In genomic region chr20:30376767-30377658, GRCh38 we compare ENCODE assay signal across 8 cellular contexts.
DNase-seq lines count a peak whose midpoint lies in the region; ATAC-seq, FAIRE-seq and TF ChIP-seq lines count a peak whose summit lies in the region.

No MANE protein-coding gene starts in this region.

- H3K4ac ChIP-seq in H1 (replicated peaks; ENCODE audit: insufficient read length, low read depth, low read length) (no peak overlapping the region), mesenchymal stem cell (ENCODE audit: low read depth in 1 of 2, low read length in 2 of 2) (peak overlapping the region in 1 of 2 experiments; percentile 37)

- H2BK120ac ChIP-seq in H1 (replicated peaks; ENCODE audit: low read depth, low read length) (no peak overlapping the region), mesenchymal stem cell (ENCODE audit: low read depth, low read length) (no peak overlapping the region)

- H3K14ac ChIP-seq in H1 (ENCODE audit: insufficient read length), result no peak overlapping the region
- H3K14ac ChIP-seq in mesenchymal stem cell (ENCODE audit: low read length in 2 of 2), result no peak overlapping the region

- H4K91ac ChIP-seq in H1 (replicated peaks; ENCODE audit: insufficient read length, low read length) (no peak overlapping the region), mesenchymal stem cell (ENCODE audit: low read length) (peak overlapping the region; percentile 56)

- H2BK5ac ChIP-seq in H1 (ENCODE audit: low read depth, low read length), result no peak overlapping the region
- H2BK5ac ChIP-seq in mesenchymal stem cell (ENCODE audit: low read depth, low read length, poor library complexity, severe bottlenecking), result no peak overlapping the region

- 86% methylated on average over 35 of the region's 70 CpGs; no CpG with 5 or more reads in 1 of the 2 experiments for WGBS in H1 (ENCODE audit: extremely low coverage in 1 of 2, insufficient coverage in 1 of 2, insufficient read length in 1 of 2, insufficient replicate concordance in 2 of 2, low coverage in 1 of 2, low lambda C conversion rate in 2 of 2, missing lambda C conversion rate in 1 of 2), 2 experiments
- 59% methylated on average over 58 of the region's 70 CpGs for WGBS in mesenchymal stem cell

- CTCF ChIA-PET in H1 (lab: Charles Lee; ENCODE audit: partially characterized antibody), result no interaction called here

- no peak overlapping the region for H3K18ac ChIP-seq in H1 (ENCODE audit: extremely low read depth, low read length)
- H3K18ac ChIP-seq in mesenchymal stem cell (ENCODE audit: low read depth in 1 of 2, low read length in 2 of 2), result peak overlapping the region in 1 of 2 experiments; percentile 29

- POLR2A ChIA-PET in H1 (lab: Charles Lee; ENCODE audit: partially characterized antibody), result no interaction called here

- no peaks in the 10 kb centered on the region for H3K79me1 ChIP-seq in H1 (ENCODE audit: low read depth, low read length)
- H3K79me1 ChIP-seq in mesenchymal stem cell (replicated peaks; ENCODE audit: low read length, poor library complexity, severe bottlenecking), result no peaks in the 10 kb centered on the region

- H2BK15ac ChIP-seq in H1 (ENCODE audit: low read length) (no peak overlapping the region), mesenchymal stem cell (ENCODE audit: low read depth, poor library complexity, severe bottlenecking) (no peak overlapping the region)

- H4K20me1 ChIP-seq in H1 (replicated peaks in 1 of 2; ENCODE audit: control insufficient read depth in 1 of 2, insufficient read depth in 2 of 2, low read length in 2 of 2), result no peaks in the 10 kb centered on the region

- H3K36me3 ChIP-seq in H1 (ENCODE audit: control insufficient read depth in 2 of 4, insufficient read depth in 4 of 4, low read length in 3 of 4), result no peaks in the 10 kb centered on the region
- no peaks in the 10 kb centered on the region for H3K36me3 ChIP-seq in mesenchymal stem cell (ENCODE audit: control insufficient read depth in 1 of 2, insufficient read depth in 2 of 2, low read depth in 1 of 2, low read length in 2 of 2)

- H2BK12ac ChIP-seq in H1 (ENCODE audit: low read depth, low read length), result no peak overlapping the region
- H2BK12ac ChIP-seq in mesenchymal stem cell (ENCODE audit: low read length in 2 of 2), result no peak overlapping the region

- TF ChIP-seq RAD21 in H1 (IDR thresholded peaks at IDR 0.05 in 1 of 2, conservative IDR thresholded peaks at IDR 0.05 in 1 of 2; ENCODE audit: low read depth in 2 of 2, low read length in 2 of 2), result no peak

- DNase-seq in AG20443 (ENCODE audit: low spot score) (peak; percentile 91), NCI-H82 (lab: John Stamatoyannopoulos, UW) (peak; percentile 92), H1 (ENCODE audit: low read depth in 1 of 2, low spot score in 2 of 2) (peak; percentile 27 to 70), mesenchymal stem cell (peak; percentile 76)
- peak; percentile 60 to 64 (median 64) for DNase-seq in activated CD8-positive, alpha-beta memory T cell treated with anti-CD3 and anti-CD28 coated beads for 48 hours (ENCODE audit: low read depth in 2 of 3, low spot score in 2 of 3)
- peak; percentile 72 to 86 for DNase-seq in stimulated activated CD8-positive, alpha-beta memory T cell treated with anti-CD3 and anti-CD28 coated beads, Interleukin-15, amount 100 ng/mL, for 48 hours (ENCODE audit: low read depth in 2 of 2)

- H3K4me1 ChIP-seq in H1 (replicated peaks in 1 of 4; ENCODE audit: control insufficient read depth in 3 of 4, insufficient read depth in 4 of 4, low read length in 3 of 4), result no peaks in the 10 kb centered on the region
- H3K4me1 ChIP-seq in mesenchymal stem cell (ENCODE audit: control insufficient read depth, insufficient read depth, low read depth, low read length), result peaks cover 2% of the 10 kb centered on the region

- H3K79me2 ChIP-seq in H1 (ENCODE audit: control insufficient read depth in 1 of 2, insufficient read depth in 2 of 2, low read length in 2 of 2), result no peaks in the 10 kb centered on the region

- TF ChIP-seq POLR2A in GM19193 (IDR thresholded peaks at IDR 0.05; ENCODE audit: extremely low read depth, insufficient read depth, insufficient read length) (peak; percentile 73), H1 (IDR thresholded peaks at IDR 0.05; ENCODE audit: control extremely low read depth in 1 of 2, low read depth in 2 of 2, low read length in 2 of 2) (no peak)

- peak; percentile 86 for ATAC-seq in HG03469 (IDR thresholded peaks at IDR 0.05; ENCODE audit: unreplicated experiment)

- H4K8ac ChIP-seq in H1 (ENCODE audit: extremely low read depth, insufficient read depth, low read length) (no peak overlapping the region), mesenchymal stem cell (ENCODE audit: low read length) (peak overlapping the region; percentile 37)

- no peak overlapping the region for H2AK5ac ChIP-seq in H1 (ENCODE audit: low read depth, low read length)
- H2AK5ac ChIP-seq in mesenchymal stem cell (ENCODE audit: low read length, severe bottlenecking), result no peak overlapping the region

- H3K27me3 ChIP-seq in H1 (replicated peaks in 1 of 4; ENCODE audit: control insufficient read depth in 3 of 4, extremely low read depth in 1 of 4, insufficient read depth in 3 of 4, low read length in 3 of 4) (no peaks in the 10 kb centered on the region), mesenchymal stem cell (ENCODE audit: control insufficient read depth in 1 of 2, insufficient read depth in 1 of 2, low read length in 2 of 2) (no peaks in the 10 kb centered on the region)

- H3K4me2 ChIP-seq in H1 (ENCODE audit: insufficient read depth in 1 of 2, low read depth in 2 of 2, low read length in 2 of 2), result peak overlapping the region in 1 of 2 experiments; percentile 3; a peak in 1 of 4 replicates
- peak overlapping the region; percentile 74 for H3K4me2 ChIP-seq in mesenchymal stem cell (ENCODE audit: low read length, poor library complexity, severe bottlenecking)

- H2AFZ ChIP-seq in H1 (ENCODE audit: low read length), result no peak overlapping the region
- peak overlapping the region; percentile 93 for H2AFZ ChIP-seq in mesenchymal stem cell (ENCODE audit: low read depth, low read length)

- no peak for FAIRE-seq in H1 (lab: Jason Lieb, UNC)

- no peak for TF ChIP-seq CTCF in H1 (IDR thresholded peaks at IDR 0.05; ENCODE audit: control extremely low read depth in 1 of 3, insufficient read depth in 1 of 3, low read depth in 1 of 3, low read length in 3 of 3)

- H3K23ac ChIP-seq in H1 (ENCODE audit: insufficient read length) (no peak overlapping the region), mesenchymal stem cell (ENCODE audit: low read length in 2 of 2) (no peak overlapping the region)

- no peaks in the 10 kb centered on the region for H3K23me2 ChIP-seq in H1 (ENCODE audit: low read depth, low read length)

- H3K9ac ChIP-seq in H1 (replicated peaks in 1 of 4; ENCODE audit: extremely low read depth in 1 of 4, low read depth in 3 of 4, low read length in 3 of 4), result peak overlapping the region in 1 of 4 experiments; percentile 66; a peak in 1 of 7 replicates
- H3K9ac ChIP-seq in mesenchymal stem cell (ENCODE audit: low read length), result peak overlapping the region; percentile 94

- H3K56ac ChIP-seq in H1 (replicated peaks; ENCODE audit: insufficient read length, low read depth, low read length), result no peak overlapping the region

- no peak overlapping the region for H4K5ac ChIP-seq in H1 (ENCODE audit: insufficient read length, low read depth, low read length)

- TF ChIP-seq EP300 in H1 (IDR thresholded peaks at IDR 0.05; ENCODE audit: borderline replicate concordance in 1 of 2, low read depth in 2 of 2, low read length in 2 of 2), result no peak

- no peak overlapping the region for H2BK20ac ChIP-seq in H1 (ENCODE audit: low read length)

- H3K9me3 ChIP-seq in H1 (ENCODE audit: insufficient read depth in 2 of 2, low read depth in 1 of 2, low read length in 1 of 2) (peaks cover 6 to 26% of the 10 kb centered on the region in 2 experiments; a peak in 3 of 4 replicates), mesenchymal stem cell (ENCODE audit: control insufficient read depth, low read length) (no peaks in the 10 kb centered on the region)

- no peak overlapping the region for H3K27ac ChIP-seq in H1 (ENCODE audit: low read depth, low read length)
- peak overlapping the region; percentile 77 for H3K27ac ChIP-seq in mesenchymal stem cell (ENCODE audit: low read length, poor library complexity, severe bottlenecking)

- peak overlapping the region in 1 of 4 experiments; percentile 76; a peak in 2 of 8 replicates for H3K4me3 ChIP-seq in H1 (ENCODE audit: extremely low read depth in 1 of 4, insufficient read depth in 2 of 4, low read depth in 3 of 4, low read length in 4 of 4)
- H3K4me3 ChIP-seq in mesenchymal stem cell (ENCODE audit: insufficient read depth in 1 of 2, low read depth in 1 of 2, low read length in 2 of 2), result peak overlapping the region; percentile 82 to 87

TF ChIP-seq in H1, 55 proteins besides CTCF, POLR2A, EP300 and RAD21 (continues in another document):
- TF ChIP-seq NRF1 (IDR thresholded peaks at IDR 0.05; ENCODE audit: low read depth, low read length), result no peak
- TF ChIP-seq SIN3A (conservative IDR thresholded peaks at IDR 0.05 in 1 of 2, IDR thresholded peaks at IDR 0.05 in 1 of 2; ENCODE audit: low read depth in 1 of 2, low read length in 2 of 2), result no peak
- no peak for TF ChIP-seq BRCA1 (IDR thresholded peaks at IDR 0.05; ENCODE audit: low read depth, low read length)
- TF ChIP-seq MAX (IDR thresholded peaks at IDR 0.05), result no peak
- TF ChIP-seq CTBP2 (IDR thresholded peaks at IDR 0.05; ENCODE audit: borderline replicate concordance, insufficient read depth, insufficient read length, low read length), result no peak
- TF ChIP-seq SRF (IDR thresholded peaks at IDR 0.05; ENCODE audit: low read depth, low read length), result no peak
- TF ChIP-seq RFX5 (IDR thresholded peaks at IDR 0.05; ENCODE audit: borderline replicate concordance, low read depth, low read length), result no peak
- TF ChIP-seq TBP (IDR thresholded peaks at IDR 0.05; ENCODE audit: low read depth, low read length), result no peak
- TF ChIP-seq NANOG (IDR thresholded peaks at IDR 0.05; ENCODE audit: insufficient read depth, low read depth, low read length, poor library complexity, severe bottlenecking), result no peak
- TF ChIP-seq CBX8 (IDR thresholded peaks at IDR 0.05; ENCODE audit: borderline replicate concordance, low read depth, low read length), result no peak
- no peak for TF ChIP-seq CHD1 (IDR thresholded peaks at IDR 0.05; ENCODE audit: low read depth, low read length)
- TF ChIP-seq TCF12 (IDR thresholded peaks at IDR 0.05; ENCODE audit: low read depth, low read length), result no peak
- TF ChIP-seq, protein P1, sequence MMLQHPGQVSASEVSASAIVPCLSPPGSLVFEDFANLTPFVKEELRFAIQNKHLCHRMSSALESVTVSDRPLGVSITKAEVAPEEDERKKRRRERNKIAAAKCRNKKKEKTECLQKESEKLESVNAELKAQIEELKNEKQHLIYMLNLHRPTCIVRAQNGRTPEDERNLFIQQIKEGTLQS (IDR thresholded peaks at IDR 0.05; ENCODE audit: insufficient read depth, low read depth, low read length), result no peak
- TF ChIP-seq FOSL1 (IDR thresholded peaks at IDR 0.05; ENCODE audit: insufficient read depth, low read depth, low read length), result no peak
- TF ChIP-seq MAFK (IDR thresholded peaks at IDR 0.05; ENCODE audit: low read depth, low read length), result no peak
